In the genomic region with DNA sequence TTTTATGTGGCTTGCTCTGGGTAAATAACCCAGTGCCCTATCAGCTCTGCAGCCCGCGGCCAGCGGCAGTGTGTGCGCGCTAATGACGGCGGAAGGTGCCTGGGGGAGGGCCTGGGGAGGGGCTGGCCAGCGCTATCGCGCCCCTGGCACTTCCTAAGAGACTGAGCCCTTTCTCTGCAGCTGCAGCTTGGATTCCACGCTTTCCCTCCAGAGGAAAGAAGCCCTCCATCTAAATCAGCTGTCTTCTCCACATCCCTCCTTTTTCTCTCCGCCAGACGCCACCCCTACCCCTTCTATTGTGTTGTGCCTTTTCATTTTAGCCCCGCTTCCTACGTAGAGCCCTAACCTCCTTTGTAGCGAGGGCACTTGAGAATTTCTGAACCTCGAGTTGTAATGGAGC, we compare ENCODE assay signal across 8 cellular contexts. TPM values are rescaled to one million over a fixed set of nuclear protein-coding genes. Genes with fewer than 3 reads are reported as not detected.
DNase-seq lines count a peak whose midpoint lies in the region; ATAC-seq and TF ChIP-seq lines count a peak whose summit lies in the region.

No MANE protein-coding gene starts in this region.

- ATAC-seq in HG02885 (IDR thresholded peaks at IDR 0.05; ENCODE audit: poor library complexity, unreplicated experiment) (no peak), GM19397 (IDR thresholded peaks at IDR 0.05; ENCODE audit: unreplicated experiment) (no peak), HG03045 (IDR thresholded peaks at IDR 0.05; ENCODE audit: unreplicated experiment) (no peak)

- peaks cover 0 to 36% of the 10 kb centered on the region in 2 donors for H3K27me3 ChIP-seq in breast epithelium

- H3K4me3 ChIP-seq in breast epithelium, result peak overlapping the region; percentile 38 to 66 (median 50)

- no peak for TF ChIP-seq CTCF in breast epithelium (IDR thresholded peaks at IDR 0.05)

- peak; percentile 54 for DNase-seq in Daoy (ENCODE audit: low read depth)
- peak; percentile 50 for DNase-seq in NCI-H2171 treated with DMSO at 0.1 percent for 48 hours (lab: John Stamatoyannopoulos, UW)
- no peak for DNase-seq in breast epithelium (ENCODE audit: low spot score in 2 of 2)
- peak; percentile 3 to 37 for DNase-seq in lung microvascular endothelial cell (ENCODE audit: low read depth in 2 of 2)
- DNase-seq in NCI-H2196 treated with DMSO at 0.1 percent for 48 hours (lab: John Stamatoyannopoulos, UW; ENCODE audit: unreplicated experiment), result no peak

- H3K4me1 ChIP-seq in breast epithelium, result no peaks in the 10 kb centered on the region

- intact Hi-C loops in breast epithelium (cut with DNase I; ENCODE audit: low total_unique reads), result no loop called here

- no peak for TF ChIP-seq POLR2A in breast epithelium (IDR thresholded peaks at IDR 0.05)

- H3K36me3 ChIP-seq in breast epithelium, result no peaks in the 10 kb centered on the region

- no peaks in the 10 kb centered on the region for H3K9me3 ChIP-seq in breast epithelium

- no peak overlapping the region for H3K27ac ChIP-seq in breast epithelium

RNA-seq across cellular contexts. Expression of gene RAB3C, which starts 0.9 kb away (rescaled TPM):
- 0.91 and 5.1 TPM in 2 replicates for total RNA-seq in Daoy (2014; rRNA removed; shearing (Covaris generic))
- 1 to 10 TPM in 2 of 3 donors, under 1 TPM in 1; 0.29 to 6.1 (median 2.6) TPM for total RNA-seq in breast epithelium
- total RNA-seq in lung microvascular endothelial cell, result under 0.01 and 0.22 TPM in 2 replicates

Comparison
In these comparisons a context has a peak if more than half of its experiments do, and no peak if none do; other contexts are left out.
1. DNase-seq: peak in Daoy (single experiment), NCI-H2171 treated with DMSO at 0.1 percent for 48 hours (single experiment) and lung microvascular endothelial cell (2 of 2); none in breast epithelium (0 of 2) and NCI-H2196 treated with DMSO at 0.1 percent for 48 hours (single experiment).